ENCODE assay signal across 18 cellular contexts in genomic region chr1:61709908-61710289, GRCh38.
"Had no signal": no experiment of that assay in that cellular context is flagged by ENCODE, and none has a peak within 500 bp of the region (broad histone marks: within the 10 kb centered on the region; RNA-seq: fewer than 3 reads in every experiment).

No MANE protein-coding gene starts in this region.

- DNase-seq: cortex of kidney; dorsolateral prefrontal cortex; effector CD8-positive, alpha-beta T cell; foreskin melanocyte; head of caudate nucleus; kidney; left cardiac atrium; mammary epithelial cell; natural killer cell; nucleus accumbens; ovary; stimulated activated CD4-positive, alpha-beta T cell treated with anti-CD3 and anti-CD28 coated beads, Interleukin-2, amount 100 ng/mL, for 48 hours; stimulated activated naive CD4-positive, alpha-beta T cell treated with Interleukin-2 at 50 U/mL for 16 hours; trophoblast cell had no signal

- H3K36me3 ChIP-seq: ovary had no signal

- ATAC-seq: left cardiac atrium, natural killer cell had no signal

- H3K9me3 Mint-ChIP-seq: natural killer cell, neural crest cell had no signal

- H3K9me3 ChIP-seq: ovary, right atrium auricular region had no signal

- H3K4me3 ChIP-seq: dorsolateral prefrontal cortex, hepatocyte, ovary, right atrium auricular region, smooth muscle cell had no signal

- H3K27ac ChIP-seq: dorsolateral prefrontal cortex, hepatocyte, ovary, right atrium auricular region had no signal

- H3K27me3 ChIP-seq: dorsolateral prefrontal cortex, hepatocyte, ovary, right atrium auricular region had no signal

- H3K4me3 Mint-ChIP-seq: natural killer cell, neural crest cell had no signal

- H3K27ac Mint-ChIP-seq: natural killer cell had no signal

- H3K4me1 ChIP-seq: right atrium auricular region had no signal

- H3K4me1 Mint-ChIP-seq: neural crest cell had no signal

- H3K36me3 Mint-ChIP-seq: natural killer cell had no signal
